In genomic region chr19:4976412-4977298, GRCh38 we compare ENCODE assay signal across 8 cellular contexts. TPM values are rescaled to one million over a fixed set of nuclear protein-coding genes. Genes with fewer than 3 reads are reported as not detected.
DNase-seq lines count a peak whose midpoint lies in the region; ATAC-seq and TF ChIP-seq lines count a peak whose summit lies in the region.

No MANE protein-coding gene starts in this region.

- TF ChIP-seq CTCF in A673 (conservative IDR thresholded peaks at IDR 0.05; ENCODE audit: low read depth, low read length) (peak; percentile 49; the same call in 1 of the 2 replicates), activated B cell treated with CpG ODN at 0.5 μM for 24 hours (IDR thresholded peaks at IDR 0.05) (no peak), heart left ventricle (IDR thresholded peaks at IDR 0.05) (peak in 8 of 12 donors; percentile 18 to 49 (median 28)), progenitor cell of endocrine pancreas (IDR thresholded peaks at IDR 0.05; ENCODE audit: unreplicated experiment) (no peak)

- no peak overlapping the region for H3K4me3 ChIP-seq in A673 (ENCODE audit: low read depth, low read length, poor library complexity, severe bottlenecking)
- H3K4me3 ChIP-seq in heart left ventricle, result peak overlapping the region in 8 of 12 donors; percentile 1 to 22 (median 16)

- H3K27ac Mint-ChIP-seq in activated B cell treated with CpG ODN at 0.5 μM for 24 hours (peak overlapping the region; percentile 41), progenitor cell of endocrine pancreas (peak overlapping the region; percentile 76)

- DNase-seq in A673 (ENCODE audit: low spot score) (peak; percentile 51), HK-2 (ENCODE audit: unreplicated experiment) (peak; percentile 49), activated B cell treated with CpG ODN at 0.5 μM for 24 hours (no peak), heart left ventricle (peak; percentile 47 to 86 (median 76)), progenitor cell of endocrine pancreas (ENCODE audit: low spot score, unreplicated experiment) (no peak)
- DNase-seq in stimulated activated CD4-positive, alpha-beta T cell treated with anti-CD3 and anti-CD28 coated beads, Interleukin-4, amount 100 ng/mL, for 1 hour, result no peak

- H3K27me3 Mint-ChIP-seq in activated B cell treated with CpG ODN at 0.5 μM for 24 hours (no peaks in the 10 kb centered on the region), progenitor cell of endocrine pancreas (no peaks in the 10 kb centered on the region)

- peaks cover 23% of the 10 kb centered on the region for H3K36me3 Mint-ChIP-seq in activated B cell treated with CpG ODN at 0.5 μM for 24 hours (ENCODE audit: low read depth)
- peaks cover 3% of the 10 kb centered on the region for H3K36me3 Mint-ChIP-seq in progenitor cell of endocrine pancreas (ENCODE audit: insufficient read depth)

- H3K27me3 ChIP-seq in A673 (replicated peaks; ENCODE audit: insufficient read depth, low read depth, low read length, poor library complexity) (no peaks in the 10 kb centered on the region), heart left ventricle (no peaks in the 10 kb centered on the region)

- no peaks in the 10 kb centered on the region for H3K36me3 ChIP-seq in A673 (ENCODE audit: insufficient read depth, low read length, poor library complexity, severe bottlenecking)
- peaks cover 0 to 3% (median 0%) of the 10 kb centered on the region in 9 donors for H3K36me3 ChIP-seq in heart left ventricle

- CTCF ChIA-PET in A673 (lab: Charles Lee), result interaction anchor here (0.6 kb wide), 1 partner anchor 49 kb away, joined by 3 read pairs; no protein-coding TSS in a partner anchor
- CTCF ChIA-PET in activated B cell treated with CpG ODN at 0.5 μM for 24 hours (lab: Charles Lee), result no interaction called here

- H3K4me1 ChIP-seq in A673 (ENCODE audit: insufficient read depth, low read length, poor library complexity, severe bottlenecking) (no peaks in the 10 kb centered on the region), heart left ventricle (peaks cover 10 to 95% (median 51%) of the 10 kb centered on the region in 12 donors)

- TF ChIP-seq POLR2A in heart left ventricle (IDR thresholded peaks at IDR 0.05), result peak in 1 of 2 donors; percentile 25

- H3K27ac ChIP-seq in A673 (ENCODE audit: low read depth, low read length, poor library complexity, severe bottlenecking) (no peak overlapping the region), heart left ventricle (peak overlapping the region; percentile 60 to 86 (median 71))

- H3K9me3 ChIP-seq in A673 (ENCODE audit: low read depth, low read length, poor library complexity, severe bottlenecking), result no peaks in the 10 kb centered on the region
- H3K9me3 ChIP-seq in heart left ventricle, result no peaks in the 10 kb centered on the region

- WGBS in heart left ventricle, 4 donors, result 35 to 48% (median 40%) methylated on average over 33 of the region's 33 CpGs

- intact Hi-C loops in A673 (cut with micrococcal nuclease; ENCODE audit: unreplicated experiment) (no loop called here), activated B cell treated with CpG ODN at 0.5 μM for 24 hours (cut with micrococcal nuclease) (loop anchor here (1.0 to 2.0 kb wide), 2 partner anchors 8 to 60 kb away; no protein-coding TSS in a partner anchor), heart left ventricle (cut with DNase I) (loop anchor here in 3 of 10 donors (10.0 kb wide), 1 partner anchor 48 kb away; no protein-coding TSS in a partner anchor)

- ATAC-seq in activated B cell treated with CpG ODN at 0.5 μM for 24 hours (ENCODE audit: low read depth) (peak; percentile 22), heart left ventricle (peak; percentile 62 to 80 (median 78)), HG03442 (IDR thresholded peaks at IDR 0.05; ENCODE audit: unreplicated experiment) (no peak), GM18870 (IDR thresholded peaks at IDR 0.05; ENCODE audit: unreplicated experiment) (no peak)

- H3K9me3 Mint-ChIP-seq in activated B cell treated with CpG ODN at 0.5 μM for 24 hours (no peaks in the 10 kb centered on the region), progenitor cell of endocrine pancreas (ENCODE audit: low read depth) (no peaks in the 10 kb centered on the region)

- POLR2A ChIA-PET in A673 (lab: Charles Lee; ENCODE audit: low non-redundant PET) (no interaction called here), activated B cell treated with CpG ODN at 0.5 μM for 24 hours (lab: Charles Lee) (interaction anchor here (0.7 to 1.4 kb wide), 2 partner anchors 8 to 1288 kb away, joined by 3 to 9 read pairs; partner anchors contain the start of gene KDM4B)

- no TSS peak for BruUV-seq in A673 (replicated peaks; lab: Mats Ljungman, UMichigan)

- H3K4me3 Mint-ChIP-seq in activated B cell treated with CpG ODN at 0.5 μM for 24 hours (peak overlapping the region; percentile 57), progenitor cell of endocrine pancreas (ENCODE audit: low read depth) (no peak overlapping the region)

- peaks cover 60% of the 10 kb centered on the region for H3K4me1 Mint-ChIP-seq in activated B cell treated with CpG ODN at 0.5 μM for 24 hours
- H3K4me1 Mint-ChIP-seq in progenitor cell of endocrine pancreas (ENCODE audit: low read depth), result peaks cover 10% of the 10 kb centered on the region

RNA-seq across cellular contexts. Expression of gene KDM4B, which starts 7.7 kb away (rescaled TPM):
- 30.0 and 34.8 TPM in 2 replicates for total RNA-seq in A673 (2021)
- 76.4 and 88.9 TPM in 2 replicates for total RNA-seq in activated B cell treated with CpG ODN at 0.5 μM for 24 hours
- 10 to 100 TPM; 21.5 to 36.5 (median 28.1) TPM for total RNA-seq in heart left ventricle
- polyA plus RNA-seq in heart left ventricle, result 10 to 100 TPM; 22.6 to 24.3 TPM
- total RNA-seq in progenitor cell of endocrine pancreas, result 59.6 TPM in 2 replicates

Comparison
In these comparisons a context has a peak if more than half of its experiments do, and no peak if none do; other contexts are left out.
1. DNase-seq: peak in A673 (single experiment), HK-2 (single experiment) and heart left ventricle (5 of 5); none in activated B cell treated with CpG ODN at 0.5 μM for 24 hours (single experiment), progenitor cell of endocrine pancreas (single experiment) and stimulated activated CD4-positive, alpha-beta T cell treated with anti-CD3 and anti-CD28 coated beads, Interleukin-4, amount 100 ng/mL, for 1 hour (single experiment).
2. CTCF ChIP-seq: peak in A673 (single experiment) and heart left ventricle (8 of 12); none in activated B cell treated with CpG ODN at 0.5 μM for 24 hours (single experiment) and progenitor cell of endocrine pancreas (single experiment).
3. ATAC-seq: peak in activated B cell treated with CpG ODN at 0.5 μM for 24 hours (single experiment) and heart left ventricle (4 of 4); none in HG03442 (single experiment) and GM18870 (single experiment).